ENCODE assay signal across 7 cellular contexts in the genomic region with DNA sequence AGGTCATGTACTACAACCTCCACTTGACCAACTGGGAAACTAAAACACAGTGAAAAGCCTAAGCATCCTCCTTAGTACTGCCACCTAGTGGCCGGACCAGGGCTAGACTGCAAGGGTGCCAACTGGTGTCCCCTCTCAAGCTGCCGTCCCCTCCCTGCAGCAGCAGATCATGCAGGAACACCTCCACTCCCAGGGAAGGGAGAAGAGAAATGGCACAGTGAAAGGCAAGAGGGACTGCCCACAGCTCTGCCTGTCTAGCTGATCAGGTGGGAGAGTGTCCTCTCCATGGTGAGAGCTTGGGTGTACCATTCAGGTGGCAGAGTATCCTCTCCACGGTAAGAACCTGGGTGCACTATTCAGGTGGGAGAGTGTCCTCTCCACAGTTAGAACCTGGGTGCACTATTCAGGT.
DNase-seq lines count a peak whose midpoint lies in the region; ATAC-seq and TF ChIP-seq lines count a peak whose summit lies in the region.

No MANE protein-coding gene starts in this region.

- intact Hi-C loops in gastrocnemius medialis (cut with DNase I; ENCODE audit: low total_unique reads): no loop called here

- H3K27me3 ChIP-seq in Peyer's patch: no peaks in the 10 kb centered on the region
- H3K27me3 ChIP-seq in cardiac muscle cell: no peaks in the 10 kb centered on the region
- H3K27me3 ChIP-seq in gastrocnemius medialis: no peaks in the 10 kb centered on the region

- H3K4me3 Mint-ChIP-seq in activated T-helper 17 cell treated with anti-CD3 and anti-CD28 coated beads, Interleukin-2, amount 50 U/mL, for 72 hours: peak overlapping the region; percentile 44

- TF ChIP-seq POLR2A in Peyer's patch (IDR thresholded peaks at IDR 0.05) (no peak), gastrocnemius medialis (IDR thresholded peaks at IDR 0.05) (no peak)

- H3K9me3 ChIP-seq in Peyer's patch (no peaks in the 10 kb centered on the region), cardiac muscle cell (ENCODE audit: low read depth) (no peaks in the 10 kb centered on the region), gastrocnemius medialis (no peaks in the 10 kb centered on the region)

- DNase-seq in Peyer's patch (peak; percentile 58 to 85 (median 62)), cardiac muscle cell (ENCODE audit: low read depth in 1 of 2, low spot score in 1 of 2) (peak; percentile 49 to 65), gastrocnemius medialis (peak in 1 of 2 donors; percentile 22)

- H3K4me3 ChIP-seq in Peyer's patch: no peak overlapping the region
- no peak overlapping the region for H3K4me3 ChIP-seq in cardiac muscle cell
- H3K4me3 ChIP-seq in gastrocnemius medialis: no peak overlapping the region

- no peaks in the 10 kb centered on the region for H3K9me3 Mint-ChIP-seq in activated T-helper 17 cell treated with anti-CD3 and anti-CD28 coated beads, Interleukin-2, amount 50 U/mL, for 72 hours

- H3K27ac Mint-ChIP-seq in activated T-helper 17 cell treated with anti-CD3 and anti-CD28 coated beads, Interleukin-2, amount 50 U/mL, for 72 hours: peak overlapping the region; percentile 41

- in situ Hi-C loops in gastrocnemius medialis (cut with MboI; ENCODE audit: low sequenced_read_pairs in 4 of 4): loop anchor here in 3 of 4 donors (10.0 to 25.0 kb wide), 3 partner anchors 79 to 247 kb away; a partner anchor contains a TSS

- H3K4me1 Mint-ChIP-seq in activated T-helper 17 cell treated with anti-CD3 and anti-CD28 coated beads, Interleukin-2, amount 50 U/mL, for 72 hours: peaks cover 67% of the 10 kb centered on the region

- H3K36me3 ChIP-seq in Peyer's patch (no peaks in the 10 kb centered on the region), cardiac muscle cell (no peaks in the 10 kb centered on the region), gastrocnemius medialis (no peaks in the 10 kb centered on the region)

- no peaks in the 10 kb centered on the region for H3K27me3 Mint-ChIP-seq in activated T-helper 17 cell treated with anti-CD3 and anti-CD28 coated beads, Interleukin-2, amount 50 U/mL, for 72 hours

- ATAC-seq in HG02798 (IDR thresholded peaks at IDR 0.05; ENCODE audit: poor library complexity, unreplicated experiment) (peak; percentile 82), gastrocnemius medialis (peak in 1 of 2 donors; percentile 35), HG03108 (IDR thresholded peaks at IDR 0.05; ENCODE audit: unreplicated experiment) (no peak)
- ATAC-seq in activated T-helper 17 cell treated with anti-CD3 and anti-CD28 coated beads, Interleukin-2, amount 50 U/mL, for 72 hours (replicated peaks): peak; percentile 78

- peak; percentile 96 for TF ChIP-seq CTCF in GM12873 (IDR thresholded peaks at IDR 0.05; ENCODE audit: insufficient read depth, low read depth, low read length, missing control alignments)
- TF ChIP-seq CTCF in Peyer's patch (IDR thresholded peaks at IDR 0.05): peak; percentile 54 to 79 (median 62)
- TF ChIP-seq CTCF in cardiac muscle cell (IDR thresholded peaks at IDR 0.05; ENCODE audit: low read depth, low read length): peak; percentile 78
- peak; percentile 28 to 67 (median 45) for TF ChIP-seq CTCF in gastrocnemius medialis (IDR thresholded peaks at IDR 0.05 in 4 of 5, conservative IDR thresholded peaks at IDR 0.05 in 1 of 5)

- H3K27ac ChIP-seq in Peyer's patch (no peak overlapping the region), cardiac muscle cell (no peak overlapping the region), gastrocnemius medialis (no peak overlapping the region)

- peaks cover 13% of the 10 kb centered on the region for H3K36me3 Mint-ChIP-seq in activated T-helper 17 cell treated with anti-CD3 and anti-CD28 coated beads, Interleukin-2, amount 50 U/mL, for 72 hours (ENCODE audit: low read depth)

- peaks cover 0 to 30% (median 3%) of the 10 kb centered on the region in 4 donors for H3K4me1 ChIP-seq in Peyer's patch
- H3K4me1 ChIP-seq in cardiac muscle cell (ENCODE audit: low read depth): peaks cover 21% of the 10 kb centered on the region
- H3K4me1 ChIP-seq in gastrocnemius medialis: peaks cover 27 to 80% of the 10 kb centered on the region in 2 donors

Comparison
In these comparisons a context has a peak if more than half of its experiments do, and no peak if none do; other contexts are left out.
1. CTCF ChIP-seq: peak in every context shown above with its lines; median percentile 96 in GM12873; 78 in cardiac muscle cell; 62 in Peyer's patch; 45 in gastrocnemius medialis.